Comparison of ENCODE assay signal across 8 cellular contexts in genomic region chr12:76028649-76029277, GRCh38. TPM values are rescaled to one million over a fixed set of nuclear protein-coding genes. Genes with fewer than 3 reads are reported as not detected.
DNase-seq lines count a peak whose midpoint lies in the region; ATAC-seq, FAIRE-seq and TF ChIP-seq lines count a peak whose summit lies in the region.

No MANE protein-coding gene starts in this region.

- peak overlapping the region; percentile 98 for H3K4me3 ChIP-seq in astrocyte of the spinal cord (ENCODE audit: low read depth, low read length)
- peak overlapping the region; percentile 97 to 99 (median 98) for H3K4me3 ChIP-seq in HepG2 (replicated peaks in 1 of 3; ENCODE audit: insufficient read depth in 1 of 3, low read depth in 2 of 3, low read length in 3 of 3)
- H3K4me3 ChIP-seq in tibial nerve, result peak overlapping the region; percentile 50 to 95 (median 76)

- no peaks in the 10 kb centered on the region; a peak in 2 of 5 replicates for H3K36me3 ChIP-seq in HepG2 (replicated peaks in 1 of 2; ENCODE audit: control insufficient read depth in 1 of 2, insufficient read depth in 2 of 2, low read length in 2 of 2)
- H3K36me3 ChIP-seq in tibial nerve, result no peaks in the 10 kb centered on the region

- peaks cover 6% of the 10 kb centered on the region for H4K20me1 ChIP-seq in HepG2 (ENCODE audit: insufficient read depth, low read length)

- peak overlapping the region; percentile 95 for H3K9ac ChIP-seq in HepG2 (ENCODE audit: insufficient read depth, low read depth, low read length)

- H3K27me3 Mint-ChIP-seq in activated naive CD4-positive, alpha-beta T cell treated with anti-CD3 and anti-CD28 coated beads for 36 hours (ENCODE audit: low read depth), result peaks cover 3% of the 10 kb centered on the region

- peak in 1 of 2 experiments; percentile 38; a peak in 1 of 4 replicates for TF ChIP-seq EP300 in HepG2 (IDR thresholded peaks at IDR 0.05; ENCODE audit: low read depth in 2 of 2, low read length in 2 of 2)
- no peak for TF ChIP-seq EP300 in HepG2 (CRISPR knock-in tag; IDR thresholded peaks at IDR 0.05; ENCODE audit: borderline replicate concordance)
- TF ChIP-seq EP300 in tibial nerve (IDR thresholded peaks at IDR 0.05), result no peak

- H3K4me3 Mint-ChIP-seq in activated naive CD4-positive, alpha-beta T cell treated with anti-CD3 and anti-CD28 coated beads for 36 hours, result peak overlapping the region; percentile 90

- peak; percentile 75 for FAIRE-seq in HepG2 (lab: Jason Lieb, UNC)

- peaks cover 52% of the 10 kb centered on the region for H3K4me1 ChIP-seq in HepG2 (ENCODE audit: insufficient read depth, low read length)
- peaks cover 0 to 52% (median 6%) of the 10 kb centered on the region in 4 donors for H3K4me1 ChIP-seq in tibial nerve

- no peak for ATAC-seq in HepG2
- no peak for ATAC-seq in HG03521 (IDR thresholded peaks at IDR 0.05; ENCODE audit: unreplicated experiment)

- POLR2A ChIA-PET in HepG2 (lab: Yijun Ruan, JAX), result interaction anchor here (1.6 to 5.9 kb wide), 4 partner anchors 12 to 363 kb away, joined by 4 to 70 read pairs (median 8); no protein-coding TSS in a partner anchor

- intact Hi-C loops in activated naive CD4-positive, alpha-beta T cell treated with anti-CD3 and anti-CD28 coated beads for 36 hours (cut with micrococcal nuclease), result no loop called here
- intact Hi-C loops in HepG2 (cut with micrococcal nuclease; ENCODE audit: unreplicated experiment), result loop anchor here (5.0 kb wide), 1 partner anchor 316 kb away; no protein-coding TSS in a partner anchor

- H3K9me3 Mint-ChIP-seq in activated naive CD4-positive, alpha-beta T cell treated with anti-CD3 and anti-CD28 coated beads for 36 hours, result no peaks in the 10 kb centered on the region

- no peak for TF ChIP-seq RAD21 in HepG2 (CRISPR knock-in tag; IDR thresholded peaks at IDR 0.05)

- peak in 1 of 2 experiments; percentile 8; a peak in 2 of 4 replicates for TF ChIP-seq POLR2A in HepG2 (IDR thresholded peaks at IDR 0.05; ENCODE audit: insufficient read depth in 1 of 2, low read depth in 2 of 2, low read length in 2 of 2)
- no peak for TF ChIP-seq POLR2A in tibial nerve (IDR thresholded peaks at IDR 0.05)

- WGBS in HepG2 (ENCODE audit: low lambda C conversion rate), result 4% methylated on average over 2 of the region's 2 CpGs
- 31 to 33% methylated on average over 2 of the region's 2 CpGs for WGBS in tibial nerve, 2 donors

- peak overlapping the region; percentile 16 for H3K27ac Mint-ChIP-seq in activated naive CD4-positive, alpha-beta T cell treated with anti-CD3 and anti-CD28 coated beads for 36 hours

- DNase-seq in activated naive CD4-positive, alpha-beta T cell treated with anti-CD3 and anti-CD28 coated beads for 36 hours, result no peak
- no peak for DNase-seq in activated naive CD4-positive, alpha-beta T cell treated with Interleukin-2 at 50 U/mL for 16 hours
- DNase-seq in astrocyte of the spinal cord (ENCODE audit: low read depth, low spot score) (peak; percentile 42), HepG2 (ENCODE audit: low spot score) (peak; percentile 51), tibial nerve (ENCODE audit: low spot score in 2 of 2) (no peak), DMS79 (lab: John Stamatoyannopoulos, UW) (no peak)
- DNase-seq in stimulated activated CD4-positive, alpha-beta T cell treated with anti-CD3 and anti-CD28 coated beads, Interleukin-2, amount 100 ng/mL, for 24 hours, result no peak

- H3K27me3 ChIP-seq in HepG2 (ENCODE audit: control insufficient read depth in 1 of 2, insufficient read depth in 2 of 2, low read length in 2 of 2) (peaks cover 0 to 3% of the 10 kb centered on the region in 2 experiments; a peak in 1 of 5 replicates), tibial nerve (no peaks in the 10 kb centered on the region)

- H3K9me3 ChIP-seq in HepG2 (ENCODE audit: low read length) (no peaks in the 10 kb centered on the region), tibial nerve (no peaks in the 10 kb centered on the region)

- peaks cover 52% of the 10 kb centered on the region for H3K79me2 ChIP-seq in HepG2 (ENCODE audit: insufficient read depth, low read length)

- peak overlapping the region; percentile 77 for H3K4me2 ChIP-seq in HepG2 (ENCODE audit: low read depth, low read length)

- BruUV-seq in HepG2 (replicated peaks; lab: Mats Ljungman, UMichigan), result no TSS peak

- no peak for TF ChIP-seq CTCF in astrocyte of the spinal cord (IDR thresholded peaks at IDR 0.05; ENCODE audit: low read depth, low read length)
- no peak for TF ChIP-seq CTCF in HepG2 (CRISPR knock-in tag; IDR thresholded peaks at IDR 0.05)
- no peak for TF ChIP-seq CTCF in tibial nerve (IDR thresholded peaks at IDR 0.05)

- H3K27ac ChIP-seq in HepG2 (ENCODE audit: extremely low read length, insufficient read depth, low read length) (peak overlapping the region; percentile 95), tibial nerve (peak overlapping the region in 3 of 4 donors; percentile 6 to 98 (median 96))

- in situ Hi-C loops in astrocyte of the spinal cord (cut with HindIII; ENCODE audit: low sequenced_read_pairs), result no loop called here
- in situ Hi-C loops in HepG2 (cut with HindIII; ENCODE audit: extremely low pct_ligation_motif_present, low pct_unique_long_range_greater_than_20kb), result no loop called here

- peaks cover 45% of the 10 kb centered on the region for H3K4me1 Mint-ChIP-seq in activated naive CD4-positive, alpha-beta T cell treated with anti-CD3 and anti-CD28 coated beads for 36 hours (ENCODE audit: low read depth)

- H3K36me3 Mint-ChIP-seq in activated naive CD4-positive, alpha-beta T cell treated with anti-CD3 and anti-CD28 coated beads for 36 hours (ENCODE audit: low read depth), result peaks cover 6% of the 10 kb centered on the region

- H2AFZ ChIP-seq in HepG2 (ENCODE audit: low read length), result no peak overlapping the region

- CTCF ChIA-PET in activated naive CD4-positive, alpha-beta T cell treated with anti-CD3 and anti-CD28 coated beads for 36 hours (lab: Charles Lee), result interaction anchor here (1.0 to 2.7 kb wide), 3 partner anchors 96 to 521 kb away, joined by 3 to 9 read pairs (median 5); no protein-coding TSS in a partner anchor
- CTCF ChIA-PET in HepG2 (lab: Yijun Ruan, JAX; ENCODE audit: low intra/inter-chr PET ratio, low total read pairs), result no interaction called here

RNA-seq across cellular contexts. Expression of gene PHLDA1, which starts 2.8 kb away (rescaled TPM):
- total RNA-seq in activated naive CD4-positive, alpha-beta T cell treated with anti-CD3 and anti-CD28 coated beads for 36 hours, result 1 to 10 TPM; 2.7 to 2.8 TPM
- 41.0 and 42.6 TPM in 2 replicates for total RNA-seq in HepG2 (2016; rRNA removed; fragmentation: Illumina TruSeq; extraction: Trizol)
- 17.8 and 19.6 TPM in 2 replicates for total RNA-seq in HepG2 (2016; cell fraction: cytosol; rRNA removed; fragmentation: Illumina TruSeq; extraction: Trizol; ENCODE audit: low read depth)
- total RNA-seq in HepG2 (2016; cell fraction: insoluble cytoplasmic fraction; rRNA removed; fragmentation: Illumina TruSeq; extraction: Trizol), result 40.7 and 41.0 TPM in 2 replicates
- 46.7 and 48.5 TPM in 2 replicates for total RNA-seq in HepG2 (2016; cell fraction: membrane; rRNA removed; fragmentation: Illumina TruSeq; extraction: Trizol)
- 48.4 and 49.5 TPM in 2 replicates for total RNA-seq in HepG2 (2016; cell fraction: nucleus; rRNA removed; fragmentation: Illumina TruSeq; extraction: Trizol)
- 30.5 and 33.8 TPM in 2 replicates for polyA plus RNA-seq in HepG2 (2011; rRNA removed)
- polyA plus RNA-seq in HepG2 (2011; cell fraction: cytosol; rRNA removed), result 25.4 and 27.1 TPM in 2 replicates
- polyA plus RNA-seq in HepG2 (2011; cell fraction: nucleus; rRNA removed), result 24.3 and 25.8 TPM in 2 replicates
- 19.1 and 25.3 TPM in 2 replicates for polyA plus RNA-seq in HepG2 (2012)
- polyA plus RNA-seq in HepG2 (2016; cell fraction: cytosol; fragmentation: Illumina TruSeq; extraction: Trizol; ENCODE audit: low read depth), result 10.9 and 15.0 TPM in 2 replicates
- 61.4 and 62.2 TPM in 2 replicates for polyA plus RNA-seq in HepG2 (2016; cell fraction: insoluble cytoplasmic fraction; fragmentation: Illumina TruSeq; extraction: Trizol; ENCODE audit: low read depth)
- 29.1 and 33.4 TPM in 2 replicates for polyA plus RNA-seq in HepG2 (2016; cell fraction: membrane; fragmentation: Illumina TruSeq; extraction: Trizol; ENCODE audit: low read depth)
- 87.7 and 87.9 TPM in 2 replicates for polyA plus RNA-seq in HepG2 (2016; cell fraction: nucleus; fragmentation: Illumina TruSeq; extraction: Trizol; ENCODE audit: insufficient read depth, low read depth)
- 3.0 and 40.9 TPM in 2 replicates for polyA minus RNA-seq in HepG2 (2011; rRNA and poly(A)+ RNA removed; ENCODE audit: low replicate concordance)
- 43.4 and 48.0 TPM in 2 replicates for polyA minus RNA-seq in HepG2 (2011; cell fraction: cytosol; rRNA and poly(A)+ RNA removed)
- 53.5 and 53.8 TPM in 2 replicates for polyA minus RNA-seq in HepG2 (2011; cell fraction: nucleus; rRNA and poly(A)+ RNA removed)
- 10 to 100 TPM; 23.6 to 34.9 (median 30.7) TPM for total RNA-seq in tibial nerve

RNA-seq across cellular contexts. Expression of gene NAP1L1, which starts 55.7 kb away (rescaled TPM):
- 1,000 to 10,000 TPM; 1,078 to 1,092 TPM for total RNA-seq in activated naive CD4-positive, alpha-beta T cell treated with anti-CD3 and anti-CD28 coated beads for 36 hours
- 309 and 454 TPM in 2 replicates for total RNA-seq in HepG2 (2016; rRNA removed; fragmentation: Illumina TruSeq; extraction: Trizol)
- 121 and 153 TPM in 2 replicates for total RNA-seq in HepG2 (2016; cell fraction: cytosol; rRNA removed; fragmentation: Illumina TruSeq; extraction: Trizol; ENCODE audit: low read depth)
- 331 and 431 TPM in 2 replicates for total RNA-seq in HepG2 (2016; cell fraction: insoluble cytoplasmic fraction; rRNA removed; fragmentation: Illumina TruSeq; extraction: Trizol)
- 376 and 465 TPM in 2 replicates for total RNA-seq in HepG2 (2016; cell fraction: membrane; rRNA removed; fragmentation: Illumina TruSeq; extraction: Trizol)
- total RNA-seq in HepG2 (2016; cell fraction: nucleus; rRNA removed; fragmentation: Illumina TruSeq; extraction: Trizol), result 177 and 205 TPM in 2 replicates
- polyA plus RNA-seq in HepG2 (2011; rRNA removed), result 154 and 207 TPM in 2 replicates
- polyA plus RNA-seq in HepG2 (2011; cell fraction: cytosol; rRNA removed), result 106 and 129 TPM in 2 replicates
- 58.1 and 82.0 TPM in 2 replicates for polyA plus RNA-seq in HepG2 (2011; cell fraction: nucleus; rRNA removed)
- 483 and 505 TPM in 2 replicates for polyA plus RNA-seq in HepG2 (2012)
- polyA plus RNA-seq in HepG2 (2016; cell fraction: cytosol; fragmentation: Illumina TruSeq; extraction: Trizol; ENCODE audit: low read depth), result 301 and 332 TPM in 2 replicates
- 675 and 683 TPM in 2 replicates for polyA plus RNA-seq in HepG2 (2016; cell fraction: insoluble cytoplasmic fraction; fragmentation: Illumina TruSeq; extraction: Trizol; ENCODE audit: low read depth)
- polyA plus RNA-seq in HepG2 (2016; cell fraction: membrane; fragmentation: Illumina TruSeq; extraction: Trizol; ENCODE audit: low read depth), result 622 and 757 TPM in 2 replicates
- polyA plus RNA-seq in HepG2 (2016; cell fraction: nucleus; fragmentation: Illumina TruSeq; extraction: Trizol; ENCODE audit: insufficient read depth, low read depth), result 341 and 359 TPM in 2 replicates
- 35.4 and 66.0 TPM in 2 replicates for polyA minus RNA-seq in HepG2 (2011; rRNA and poly(A)+ RNA removed; ENCODE audit: low replicate concordance)
- 145 and 146 TPM in 2 replicates for polyA minus RNA-seq in HepG2 (2011; cell fraction: cytosol; rRNA and poly(A)+ RNA removed)
- polyA minus RNA-seq in HepG2 (2011; cell fraction: nucleus; rRNA and poly(A)+ RNA removed), result 185 and 189 TPM in 2 replicates
- total RNA-seq in tibial nerve, result 100 to 1,000 TPM; 325 to 541 (median 390) TPM

Comparison
In these comparisons a context has a peak if more than half of its experiments do, and no peak if none do; other contexts are left out.
1. DNase-seq: peak in astrocyte of the spinal cord (single experiment) and HepG2 (single experiment); none in activated naive CD4-positive, alpha-beta T cell treated with anti-CD3 and anti-CD28 coated beads for 36 hours (single experiment), activated naive CD4-positive, alpha-beta T cell treated with Interleukin-2 at 50 U/mL for 16 hours (single experiment), tibial nerve (0 of 2), DMS79 (single experiment) and stimulated activated CD4-positive, alpha-beta T cell treated with anti-CD3 and anti-CD28 coated beads, Interleukin-2, amount 100 ng/mL, for 24 hours (0 of 2).
2. RNA of gene PHLDA1, which starts 2.8 kb away (total RNA-seq): 17.8 to 49.5 TPM in HepG2 and 23.6 to 34.9 TPM in tibial nerve; 2.7 to 2.8 TPM in activated naive CD4-positive, alpha-beta T cell treated with anti-CD3 and anti-CD28 coated beads for 36 hours; every median in the first group is over 4 times any median in the second.
3. Peak in every context shown above with its lines, with median percentiles within 50 percentile points of each other: H3K4me3 ChIP-seq.